Comparison of ENCODE assay signal across 11 cellular contexts in genomic region chr12:46553266-46553665, GRCh38.
DNase-seq lines count a peak whose midpoint lies in the region; ATAC-seq and TF ChIP-seq lines count a peak whose summit lies in the region.
"Had no signal": no experiment of that assay in that cellular context is flagged by ENCODE, and none has a peak within 500 bp of the region (broad histone marks: within the 10 kb centered on the region; RNA-seq: fewer than 3 reads in every experiment).

No MANE protein-coding gene starts in this region.

- peak overlapping the region; percentile 5; the same call in 1 of the 2 replicates for H3K4me2 ChIP-seq in PC-9

- H3K27me3 ChIP-seq in PC-9 (ENCODE audit: insufficient read depth, low read depth) = no peaks in the 10 kb centered on the region
- H3K27me3 ChIP-seq: neutrophil had no signal

- H4K20me1 ChIP-seq in PC-9 (ENCODE audit: insufficient read depth) = no peaks in the 10 kb centered on the region

- H2AFZ ChIP-seq in PC-9 = no peak overlapping the region

- POLR2A ChIA-PET in PC-9 (lab: Charles Lee; ENCODE audit: unreplicated experiment) = no interaction called here

- no peaks in the 10 kb centered on the region for H3K27me3 Mint-ChIP-seq in activated T-cell treated with anti-CD3 and anti-CD28 coated beads, Interleukin-2, amount 50 U/mL, for 4 hours (ENCODE audit: low read depth)

- intact Hi-C loops in PC-9 (cut with micrococcal nuclease; ENCODE audit: unreplicated experiment) = loop anchor here (10.0 kb wide), 2 partner anchors 402 to 722 kb away; no protein-coding TSS in a partner anchor

- peak overlapping the region; percentile 94 for H3K27ac ChIP-seq in PC-9
- H3K27ac ChIP-seq: neutrophil had no signal

- H3K4me1 Mint-ChIP-seq in activated T-cell treated with anti-CD3 and anti-CD28 coated beads, Interleukin-2, amount 50 U/mL, for 4 hours (ENCODE audit: low read depth) = peaks cover 60% of the 10 kb centered on the region

- CTCF ChIA-PET in PC-9 (lab: Charles Lee) = no interaction called here

- peaks cover 10% of the 10 kb centered on the region for H3K79me2 ChIP-seq in PC-9 (ENCODE audit: low read depth)

- peaks cover 10% of the 10 kb centered on the region for H3K9me3 ChIP-seq in PC-9 (ENCODE audit: insufficient read depth, low read depth)
- H3K9me3 ChIP-seq: neutrophil had no signal

- peaks cover 3% of the 10 kb centered on the region for H3K36me3 Mint-ChIP-seq in activated T-cell treated with anti-CD3 and anti-CD28 coated beads, Interleukin-2, amount 50 U/mL, for 4 hours (ENCODE audit: insufficient read depth)

- H3F3A ChIP-seq in PC-9 (ENCODE audit: insufficient read depth, low read depth) = peaks cover 54% of the 10 kb centered on the region

- DNase-seq in DMS53 treated with DMSO at 0.1 percent for 48 hours (lab: John Stamatoyannopoulos, UW; ENCODE audit: unreplicated experiment) (peak; percentile 46), PC-9 (peak; percentile 26 to 83), epithelial cell of esophagus (ENCODE audit: low read depth) (peak; percentile 95), putamen (ENCODE audit: low spot score) (peak; percentile 6), middle frontal gyrus (ENCODE audit: extremely low spot score, low spot score) (no peak)
- no peak for DNase-seq in activated T-cell treated with anti-CD3 and anti-CD28 coated beads, Interleukin-2, amount 50 U/mL, for 4 hours
- no peak for DNase-seq in activated CD4-positive, alpha-beta T cell treated with anti-CD3 and anti-CD28 coated beads for 4 hours
- DNase-seq: NCI-H526 treated with DMSO at 0.1 percent for 48 hours; stimulated activated CD4-positive, alpha-beta T cell treated with anti-CD3 and anti-CD28 coated beads, Interleukin-4, amount 100 ng/mL, for 24 hours had no signal

- TF ChIP-seq CTCF in PC-9 (conservative IDR thresholded peaks at IDR 0.05) (no peak), epithelial cell of esophagus (IDR thresholded peaks at IDR 0.05; ENCODE audit: insufficient read depth, low read depth, low read length, missing control alignments) (no peak)

- H3K9me2 ChIP-seq in PC-9 (ENCODE audit: insufficient read depth) = no peaks in the 10 kb centered on the region

- H3K36me3 ChIP-seq in PC-9 (ENCODE audit: low read depth) = no peaks in the 10 kb centered on the region
- H3K36me3 ChIP-seq: neutrophil had no signal

- H3K4me1 ChIP-seq in PC-9 (replicated peaks; ENCODE audit: insufficient read depth) = peaks cover 74% of the 10 kb centered on the region

- BruUV-seq in PC-9 (replicated peaks; lab: Mats Ljungman, UMichigan) = no TSS peak

- H3K4me3 Mint-ChIP-seq in activated T-cell treated with anti-CD3 and anti-CD28 coated beads, Interleukin-2, amount 50 U/mL, for 4 hours = no peak overlapping the region

- no peak overlapping the region for H3K4me3 ChIP-seq in PC-9
- H3K4me3 ChIP-seq in epithelial cell of esophagus (ENCODE audit: low read length) = no peak overlapping the region

- H3K9me3 Mint-ChIP-seq in activated T-cell treated with anti-CD3 and anti-CD28 coated beads, Interleukin-2, amount 50 U/mL, for 4 hours = no peaks in the 10 kb centered on the region

- no peak for ATAC-seq in activated T-cell treated with anti-CD3 and anti-CD28 coated beads, Interleukin-2, amount 50 U/mL, for 4 hours
- ATAC-seq in GM19395 (IDR thresholded peaks at IDR 0.05; ENCODE audit: unreplicated experiment) = no peak

Comparison
In these comparisons a context has a peak if more than half of its experiments do, and no peak if none do; other contexts are left out.
1. DNase-seq: peak in DMS53 treated with DMSO at 0.1 percent for 48 hours (single experiment), PC-9 (2 of 2), epithelial cell of esophagus (single experiment) and putamen (single experiment); none in activated T-cell treated with anti-CD3 and anti-CD28 coated beads, Interleukin-2, amount 50 U/mL, for 4 hours (single experiment), activated CD4-positive, alpha-beta T cell treated with anti-CD3 and anti-CD28 coated beads for 4 hours (0 of 2) and middle frontal gyrus (single experiment).